In the genomic region with DNA sequence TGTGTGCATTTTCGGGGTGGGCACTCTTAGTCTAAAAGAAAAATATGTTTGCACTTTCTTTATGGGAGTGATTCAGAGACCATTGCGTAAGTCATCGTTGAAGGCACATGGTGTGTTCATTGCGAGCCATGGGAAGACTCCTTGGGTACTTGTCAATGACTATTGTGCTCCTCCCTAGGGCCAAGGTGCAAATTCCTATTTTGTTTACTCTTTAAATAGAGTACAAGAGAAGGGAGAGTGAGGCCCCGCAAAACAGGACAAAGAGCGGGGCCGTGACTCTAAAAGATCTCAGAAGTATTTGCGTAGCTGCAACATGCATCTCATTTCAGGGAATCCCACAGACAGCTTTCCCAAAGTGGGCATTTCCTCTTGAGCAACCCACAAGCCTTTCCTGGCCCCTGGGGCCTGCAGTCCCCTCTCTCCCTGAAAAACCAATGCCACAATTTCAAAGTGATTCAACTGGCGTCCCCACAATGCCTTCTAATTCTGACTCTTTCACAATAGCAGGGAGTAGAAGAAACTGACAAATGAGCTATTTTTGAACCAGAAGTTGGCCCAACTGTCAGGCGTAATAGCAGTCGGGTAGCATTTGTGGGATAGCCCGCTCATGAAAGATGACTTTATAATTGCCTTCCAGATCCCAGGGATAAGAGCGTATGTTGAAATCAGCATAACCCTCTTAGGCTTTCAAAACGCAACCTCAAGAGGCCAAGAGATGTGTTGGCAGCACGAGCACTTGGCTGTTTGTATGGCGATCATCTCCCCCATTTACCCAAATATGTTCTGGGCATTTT, we compare ENCODE assay signal across 1 cellular context.
TF ChIP-seq lines count a peak whose summit lies in the region.

No MANE protein-coding gene starts in this region.

TF ChIP-seq in GM23338, 12 proteins besides CTCF, POLR2A, EP300 and RAD21 (continued from another document):
- TF ChIP-seq, protein P1, sequence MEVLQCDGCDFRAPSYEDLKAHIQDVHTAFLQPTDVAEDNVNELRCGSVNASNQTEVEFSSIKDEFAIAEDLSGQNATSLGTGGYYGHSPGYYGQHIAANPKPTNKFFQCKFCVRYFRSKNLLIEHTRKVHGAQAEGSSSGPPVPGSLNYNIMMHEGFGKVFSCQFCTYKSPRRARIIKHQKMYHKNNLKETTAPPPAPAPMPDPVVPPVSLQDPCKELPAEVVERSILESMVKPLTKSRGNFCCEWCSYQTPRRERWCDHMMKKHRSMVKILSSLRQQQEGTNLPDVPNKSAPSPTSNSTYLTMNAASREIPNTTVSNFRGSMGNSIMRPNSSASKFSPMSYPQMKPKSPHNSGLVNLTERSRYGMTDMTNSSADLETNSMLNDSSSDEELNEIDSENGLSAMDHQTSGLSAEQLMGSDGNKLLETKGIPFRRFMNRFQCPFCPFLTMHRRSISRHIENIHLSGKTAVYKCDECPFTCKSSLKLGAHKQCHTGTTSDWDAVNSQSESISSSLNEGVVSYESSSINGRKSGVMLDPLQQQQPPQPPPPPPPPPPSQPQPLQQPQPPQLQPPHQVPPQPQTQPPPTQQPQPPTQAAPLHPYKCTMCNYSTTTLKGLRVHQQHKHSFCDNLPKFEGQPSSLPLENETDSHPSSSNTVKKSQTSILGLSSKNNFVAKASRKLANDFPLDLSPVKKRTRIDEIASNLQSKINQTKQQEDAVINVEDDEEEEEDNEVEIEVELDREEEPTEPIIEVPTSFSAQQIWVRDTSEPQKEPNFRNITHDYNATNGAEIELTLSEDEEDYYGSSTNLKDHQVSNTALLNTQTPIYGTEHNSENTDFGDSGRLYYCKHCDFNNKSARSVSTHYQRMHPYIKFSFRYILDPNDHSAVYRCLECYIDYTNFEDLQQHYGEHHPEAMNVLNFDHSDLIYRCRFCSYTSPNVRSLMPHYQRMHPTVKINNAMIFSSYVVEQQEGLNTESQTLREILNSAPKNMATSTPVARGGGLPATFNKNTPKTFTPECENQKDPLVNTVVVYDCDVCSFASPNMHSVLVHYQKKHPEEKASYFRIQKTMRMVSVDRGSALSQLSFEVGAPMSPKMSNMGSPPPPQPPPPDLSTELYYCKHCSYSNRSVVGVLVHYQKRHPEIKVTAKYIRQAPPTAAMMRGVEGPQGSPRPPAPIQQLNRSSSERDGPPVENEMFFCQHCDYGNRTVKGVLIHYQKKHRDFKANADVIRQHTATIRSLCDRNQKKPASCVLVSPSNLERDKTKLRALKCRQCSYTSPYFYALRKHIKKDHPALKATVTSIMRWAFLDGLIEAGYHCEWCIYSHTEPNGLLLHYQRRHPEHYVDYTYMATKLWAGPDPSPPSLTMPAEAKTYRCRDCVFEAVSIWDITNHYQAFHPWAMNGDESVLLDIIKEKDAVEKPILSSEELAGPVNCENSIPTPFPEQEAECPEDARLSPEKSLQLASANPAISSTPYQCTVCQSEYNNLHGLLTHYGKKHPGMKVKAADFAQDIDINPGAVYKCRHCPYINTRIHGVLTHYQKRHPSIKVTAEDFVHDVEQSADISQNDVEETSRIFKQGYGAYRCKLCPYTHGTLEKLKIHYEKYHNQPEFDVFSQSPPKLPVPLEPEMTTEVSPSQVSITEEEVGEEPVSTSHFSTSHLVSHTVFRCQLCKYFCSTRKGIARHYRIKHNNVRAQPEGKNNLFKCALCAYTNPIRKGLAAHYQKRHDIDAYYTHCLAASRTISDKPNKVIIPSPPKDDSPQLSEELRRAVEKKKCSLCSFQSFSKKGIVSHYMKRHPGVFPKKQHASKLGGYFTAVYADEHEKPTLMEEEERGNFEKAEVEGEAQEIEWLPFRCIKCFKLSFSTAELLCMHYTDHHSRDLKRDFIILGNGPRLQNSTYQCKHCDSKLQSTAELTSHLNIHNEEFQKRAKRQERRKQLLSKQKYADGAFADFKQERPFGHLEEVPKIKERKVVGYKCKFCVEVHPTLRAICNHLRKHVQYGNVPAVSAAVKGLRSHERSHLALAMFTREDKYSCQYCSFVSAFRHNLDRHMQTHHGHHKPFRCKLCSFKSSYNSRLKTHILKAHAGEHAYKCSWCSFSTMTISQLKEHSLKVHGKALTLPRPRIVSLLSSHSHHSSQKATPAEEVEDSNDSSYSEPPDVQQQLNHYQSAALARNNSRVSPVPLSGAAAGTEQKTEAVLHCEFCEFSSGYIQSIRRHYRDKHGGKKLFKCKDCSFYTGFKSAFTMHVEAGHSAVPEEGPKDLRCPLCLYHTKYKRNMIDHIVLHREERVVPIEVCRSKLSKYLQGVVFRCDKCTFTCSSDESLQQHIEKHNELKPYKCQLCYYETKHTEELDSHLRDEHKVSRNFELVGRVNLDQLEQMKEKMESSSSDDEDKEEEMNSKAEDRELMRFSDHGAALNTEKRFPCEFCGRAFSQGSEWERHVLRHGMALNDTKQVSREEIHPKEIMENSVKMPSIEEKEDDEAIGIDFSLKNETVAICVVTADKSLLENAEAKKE (CRISPR knock-in tag; IDR thresholded peaks at IDR 0.05) = no peak
TF ChIP-seq in GM23338: peak in this region for 0.
